ENCODE assay signal across 8 cellular contexts in genomic region chr4:96509039-96509741, GRCh38.
"Had no signal": no experiment of that assay in that cellular context is flagged by ENCODE, and none has a peak within 500 bp of the region (broad histone marks: within the 10 kb centered on the region; RNA-seq: fewer than 3 reads in every experiment).

No MANE protein-coding gene starts in this region.

- H3K4me1 Mint-ChIP-seq: GM23338, H9, IgD-negative memory B cell had no signal

- H3K27ac ChIP-seq: HL-60, KMS-11 had no signal

- H3K4me3 ChIP-seq: GM23338 had no signal

- H3K27ac Mint-ChIP-seq: GM23338, H9 had no signal

- H3K9ac ChIP-seq: KMS-11 had no signal

- H3K27me3 Mint-ChIP-seq: IgD-negative memory B cell had no signal

- H3K4me3 Mint-ChIP-seq: GM23338, H9, IgD-negative memory B cell had no signal

- H2AFZ ChIP-seq: GM23338 had no signal

- DNase-seq: H9, HCEC 1CT, KBM-7 had no signal

- H3K36me3 Mint-ChIP-seq: IgD-negative memory B cell had no signal

- H3K4me2 ChIP-seq: GM23338, KMS-11 had no signal

- ATAC-seq: GM23338, HepG2 had no signal
